25 cellular contexts compared by ENCODE assay signal in the genomic region with DNA sequence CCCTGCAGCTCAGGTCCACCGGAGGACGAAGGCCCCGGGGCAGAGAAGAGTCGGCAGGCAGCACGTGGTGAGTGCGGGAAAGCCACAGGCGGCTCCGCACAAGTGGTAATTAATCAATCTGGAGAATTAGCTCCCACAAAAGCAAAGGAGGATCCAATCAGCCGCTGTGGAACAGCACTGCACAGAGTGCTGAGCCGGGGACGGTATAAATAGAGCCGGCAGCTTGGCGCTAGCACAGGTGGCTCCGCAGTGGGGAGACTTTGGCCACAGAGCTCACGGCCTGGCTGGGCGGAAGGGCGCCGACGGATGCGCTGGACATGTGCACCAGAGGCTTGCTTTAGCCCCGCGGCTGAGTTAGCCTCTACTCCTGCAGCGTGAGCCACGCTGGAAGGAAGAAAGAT. TPM values are rescaled to one million over a fixed set of nuclear protein-coding genes. Genes with fewer than 3 reads are reported as not detected.
A peak's percentile ranks its signal among the peaks of the same experiment; 100 is the strongest.
DNase-seq lines count a peak whose midpoint lies in the region; ATAC-seq and TF ChIP-seq lines count a peak whose summit lies in the region.
"Had no signal": no experiment of that assay in that cellular context is flagged by ENCODE, and none has a peak within 500 bp of the region (broad histone marks: within the 10 kb centered on the region; RNA-seq: fewer than 3 reads in every experiment).

No MANE protein-coding gene starts in this region.

- H3K27me3 Mint-ChIP-seq in CD14-positive monocyte (ENCODE audit: low read depth in 3 of 3) = peaks cover 0 to 3% (median 0%) of the 10 kb centered on the region in 3 donors
- H3K27me3 Mint-ChIP-seq in chondrocyte (ENCODE audit: low read depth) = no peaks in the 10 kb centered on the region
- H3K27me3 Mint-ChIP-seq in activated T-helper 17 cell treated with anti-CD3 and anti-CD28 coated beads, Interleukin-2, amount 50 U/mL, for 72 hours = no peaks in the 10 kb centered on the region
- H3K27me3 Mint-ChIP-seq: CD8-positive, alpha-beta memory T cell had no signal

- no peak for TF ChIP-seq POLR2A in spleen (IDR thresholded peaks at IDR 0.05)

- H3K4me3 ChIP-seq in spleen = no peak overlapping the region
- H3K4me3 ChIP-seq: SK-N-MC had no signal

- no peak overlapping the region for H3K4me3 Mint-ChIP-seq in CD14-positive monocyte
- H3K4me3 Mint-ChIP-seq in chondrocyte (ENCODE audit: unreplicated experiment) = no peak overlapping the region
- H3K4me3 Mint-ChIP-seq in activated T-helper 17 cell treated with anti-CD3 and anti-CD28 coated beads, Interleukin-2, amount 50 U/mL, for 72 hours = no peak overlapping the region
- H3K4me3 Mint-ChIP-seq: CD8-positive, alpha-beta memory T cell had no signal

- H3K36me3 ChIP-seq in spleen = peaks cover 0 to 21% (median 2%) of the 10 kb centered on the region in 6 donors

- H3K9me3 Mint-ChIP-seq in CD14-positive monocyte (peaks cover 0 to 6% (median 0%) of the 10 kb centered on the region in 7 donors), chondrocyte (ENCODE audit: low read depth) (no peaks in the 10 kb centered on the region)
- no peaks in the 10 kb centered on the region for H3K9me3 Mint-ChIP-seq in activated T-helper 17 cell treated with anti-CD3 and anti-CD28 coated beads, Interleukin-2, amount 50 U/mL, for 72 hours
- H3K9me3 Mint-ChIP-seq: CD8-positive, alpha-beta memory T cell had no signal

- no peaks in the 10 kb centered on the region for H3K9me3 ChIP-seq in spleen

- no peaks in the 10 kb centered on the region for H3K27me3 ChIP-seq in spleen (replicated peaks in 1 of 7)

- no peak for ATAC-seq in activated T-helper 17 cell treated with anti-CD3 and anti-CD28 coated beads, Interleukin-2, amount 50 U/mL, for 72 hours (replicated peaks)

- 91 to 96% (median 94%) methylated on average over 19 to 24 of the region's 24 CpGs for WGBS in spleen, 5 donors

- peak; percentile 27 for DNase-seq in CD14-positive monocyte (ENCODE audit: low spot score)
- DNase-seq in NCI-H1417 (lab: John Stamatoyannopoulos, UW) = peak in 2 of 3 experiments; percentile 82 to 93
- peak; percentile 52 for DNase-seq in chondrocyte (ENCODE audit: low spot score)
- DNase-seq in spleen = peak; percentile 51
- no peak for DNase-seq in GM10266 (ENCODE audit: extremely low spot score)
- DNase-seq in HuH-7 (ENCODE audit: low spot score) = no peak
- DNase-seq: DMS 273 treated with DMSO at 0.1 percent for 48 hours, DMS79, EL, GF-D8, HCEC 1CT, IMR-90, MM.1S, NCI-H1048, NCI-H1436, NCI-H187 treated with DMSO at 0.1 percent for 48 hours, NCI-H2171 treated with DMSO at 0.1 percent for 48 hours, NCI-H345, NCI-H510A treated with DMSO at 0.1 percent for 48 hours, NCI-H774, SIG-M5 had no signal

- H3K4me1 Mint-ChIP-seq in CD14-positive monocyte (no peaks in the 10 kb centered on the region), chondrocyte (ENCODE audit: low read depth) (no peaks in the 10 kb centered on the region)
- peaks cover 11% of the 10 kb centered on the region for H3K4me1 Mint-ChIP-seq in activated T-helper 17 cell treated with anti-CD3 and anti-CD28 coated beads, Interleukin-2, amount 50 U/mL, for 72 hours
- H3K4me1 Mint-ChIP-seq: CD8-positive, alpha-beta memory T cell had no signal

- TF ChIP-seq CTCF in CD14-positive monocyte (IDR thresholded peaks at IDR 0.05) (no peak), chondrocyte (IDR thresholded peaks at IDR 0.05) (no peak), spleen (IDR thresholded peaks at IDR 0.05 in 8 of 11, conservative IDR thresholded peaks at IDR 0.05 in 3 of 11) (no peak), GM10266 (IDR thresholded peaks at IDR 0.05; ENCODE audit: control insufficient read depth, insufficient read depth, low read depth, missing control alignments) (no peak)

- no peaks in the 10 kb centered on the region for H3K4me1 ChIP-seq in spleen

- H3K27ac Mint-ChIP-seq in CD14-positive monocyte (no peak overlapping the region), chondrocyte (ENCODE audit: unreplicated experiment) (no peak overlapping the region)
- H3K27ac Mint-ChIP-seq in activated T-helper 17 cell treated with anti-CD3 and anti-CD28 coated beads, Interleukin-2, amount 50 U/mL, for 72 hours = no peak overlapping the region
- H3K27ac Mint-ChIP-seq: CD8-positive, alpha-beta memory T cell had no signal

- intact Hi-C loops in CD14-positive monocyte (cut with micrococcal nuclease) = no loop called here
- intact Hi-C loops in spleen (cut with DNase I; ENCODE audit: low total_unique reads) = no loop called here

- H3K27ac ChIP-seq in spleen = no peak overlapping the region
- H3K27ac ChIP-seq: KMS-11, SK-N-MC had no signal

- H3K36me3 Mint-ChIP-seq in CD14-positive monocyte = no peaks in the 10 kb centered on the region
- peaks cover 12% of the 10 kb centered on the region for H3K36me3 Mint-ChIP-seq in chondrocyte (ENCODE audit: low read depth)
- peaks cover 85% of the 10 kb centered on the region for H3K36me3 Mint-ChIP-seq in activated T-helper 17 cell treated with anti-CD3 and anti-CD28 coated beads, Interleukin-2, amount 50 U/mL, for 72 hours (ENCODE audit: low read depth)

RNA-seq across cellular contexts. Expression of a gene that starts 48.9 kb away (rescaled TPM):
- not detected for polyA plus RNA-seq in CD14-positive monocyte
- 8.4 to 18.3 TPM (median 9.3 TPM) in 3 replicates for total RNA-seq in chondrocyte
- total RNA-seq in spleen = 10 to 100 TPM in 1 of 7 donors, 1 to 10 TPM in 6; 2.4 to 11.2 (median 6.6) TPM
- 1 to 10 TPM in 2 of 3 donors, under 1 TPM in 1; 0.50 to 2.6 (median 1.6) TPM for polyA plus RNA-seq in spleen
- 100 to 1,000 TPM in 1 of 2 donors, 10 to 100 TPM in 1; 25.4 to 279 TPM for total RNA-seq in activated T-helper 17 cell treated with anti-CD3 and anti-CD28 coated beads, Interleukin-2, amount 50 U/mL, for 72 hours

Comparison
In these comparisons a context has a peak if more than half of its experiments do, and no peak if none do; other contexts are left out.
1. DNase-seq: peak in CD14-positive monocyte (single experiment), NCI-H1417 (2 of 3), chondrocyte (single experiment) and spleen (single experiment); none in GM10266 (single experiment) and HuH-7 (single experiment).